8 cellular contexts compared by ENCODE assay signal in genomic region chr4:152534541-152535231, GRCh38. TPM values are rescaled to one million over a fixed set of nuclear protein-coding genes. Genes with fewer than 3 reads are reported as not detected.
A peak's percentile ranks its signal among the peaks of the same experiment; 100 is the strongest.
DNase-seq lines count a peak whose midpoint lies in the region; ATAC-seq and TF ChIP-seq lines count a peak whose summit lies in the region.

No MANE protein-coding gene starts in this region.

- no peaks in the 10 kb centered on the region for H3K27me3 ChIP-seq in neuron (ENCODE audit: insufficient read depth, low read length)

- peaks cover 4% of the 10 kb centered on the region for H3K9me3 ChIP-seq in neuron (ENCODE audit: low read length)

- H3K4me3 ChIP-seq in GM12864 (ENCODE audit: low read depth, low read length) (peak overlapping the region; percentile 91), foreskin fibroblast (ENCODE audit: low read depth in 1 of 2, low read length in 2 of 2) (peak overlapping the region; percentile 92 to 96), neuron (ENCODE audit: low read length) (peak overlapping the region; percentile 92), urinary bladder (ENCODE audit: low read depth, low read length) (peak overlapping the region; percentile 98)

- peak overlapping the region; percentile 44 for H2AFZ ChIP-seq in neuron (ENCODE audit: low read depth, low read length)

- DNase-seq in GM12864 (ENCODE audit: low read depth) (no peak), NOMO-1 treated with dmso at 0.1 percent for 144 hours (lab: John Stamatoyannopoulos, UW; ENCODE audit: unreplicated experiment) (peak; percentile 41), activated T-helper 1 cell treated with Interleukin-2 at 50 U/mL for 16 hours (ENCODE audit: low read depth) (peak; percentile 32), foreskin fibroblast (peak in 1 of 2 donors; percentile 56), COLO829 (ENCODE audit: low spot score) (no peak)

- H3K36me3 ChIP-seq in neuron (ENCODE audit: insufficient read depth, low read length), result peaks cover 10% of the 10 kb centered on the region
- no peaks in the 10 kb centered on the region for H3K36me3 ChIP-seq in urinary bladder (ENCODE audit: insufficient read depth)

- peaks cover 44% of the 10 kb centered on the region for H3K4me1 ChIP-seq in neuron (ENCODE audit: insufficient read depth, low read length)
- H3K4me1 ChIP-seq in urinary bladder (ENCODE audit: insufficient read depth), result no peaks in the 10 kb centered on the region

- ATAC-seq in HG03342 (IDR thresholded peaks at IDR 0.05; ENCODE audit: unreplicated experiment), result no peak

- WGBS in urinary bladder, result 2% methylated on average over 35 of the region's 35 CpGs

- TF ChIP-seq CTCF in GM12864 (IDR thresholded peaks at IDR 0.05; ENCODE audit: low read depth, low read length, missing control alignments) (no peak), foreskin fibroblast (IDR thresholded peaks at IDR 0.05; ENCODE audit: low read depth, low read length) (no peak)

- H3K27ac ChIP-seq in urinary bladder (ENCODE audit: low read depth), result no peak overlapping the region

RNA-seq across cellular contexts. Expression of gene FBXW7, which starts 1.2 kb away (rescaled TPM):
- total RNA-seq in urinary bladder, result 101 TPM
- 7.9 TPM for polyA plus RNA-seq in urinary bladder

Comparison
In these comparisons a context has a peak if more than half of its experiments do, and no peak if none do; other contexts are left out.
1. DNase-seq: peak in NOMO-1 treated with dmso at 0.1 percent for 144 hours (single experiment) and activated T-helper 1 cell treated with Interleukin-2 at 50 U/mL for 16 hours (single experiment); none in GM12864 (single experiment) and COLO829 (single experiment).
2. Peak in every context shown above with its lines, with median percentiles within 50 percentile points of each other: H3K4me3 ChIP-seq.